26 cellular contexts compared by ENCODE assay signal in genomic region chr20:61690993-61691840, GRCh38.
DNase-seq lines count a peak whose midpoint lies in the region; FAIRE-seq and TF ChIP-seq lines count a peak whose summit lies in the region.
"Had no signal": no experiment of that assay in that cellular context is flagged by ENCODE, and none has a peak within 500 bp of the region (broad histone marks: within the 10 kb centered on the region; RNA-seq: fewer than 3 reads in every experiment).

No MANE protein-coding gene starts in this region.

- H2AFZ ChIP-seq in neuronal stem cell (ENCODE audit: low read length) = no peak overlapping the region

- no peaks in the 10 kb centered on the region for H3K27me3 ChIP-seq in neuronal stem cell (ENCODE audit: control insufficient read depth in 3 of 3, insufficient read depth in 3 of 3, low read depth in 1 of 3, low read length in 3 of 3)
- H3K27me3 ChIP-seq: Peyer's patch had no signal

- H3K27ac ChIP-seq in VCaP = no peak overlapping the region
- no peak overlapping the region for H3K27ac ChIP-seq in kidney (ENCODE audit: low read depth in 2 of 2, low read length in 2 of 2)
- H3K27ac ChIP-seq in neuronal stem cell (replicated peaks; ENCODE audit: low read length) = no peak overlapping the region
- no peak overlapping the region for H3K27ac ChIP-seq in RWPE1
- H3K27ac ChIP-seq: 22Rv1, C4-2B, Peyer's patch had no signal

- H3K14ac ChIP-seq in neuronal stem cell (ENCODE audit: low read length) = no peak overlapping the region

- H2BK120ac ChIP-seq in neuronal stem cell (ENCODE audit: low read depth, low read length) = no peak overlapping the region

- no peaks in the 10 kb centered on the region for H3K79me1 ChIP-seq in neuronal stem cell (ENCODE audit: low read depth, low read length)

- no peak overlapping the region for H2BK5ac ChIP-seq in neuronal stem cell (ENCODE audit: low read length)

- POLR2A ChIA-PET in RWPE1 (lab: Yijun Ruan, JAX; ENCODE audit: low non-redundant PET) = no interaction called here

- H3K4me3 ChIP-seq in kidney (ENCODE audit: low read length in 2 of 2) = no peak overlapping the region
- no peak overlapping the region for H3K4me3 ChIP-seq in neuronal stem cell (ENCODE audit: low read length in 2 of 2)
- H3K4me3 ChIP-seq: Peyer's patch had no signal

- no peaks in the 10 kb centered on the region for H3K36me3 ChIP-seq in kidney (ENCODE audit: control insufficient read depth in 1 of 2, insufficient read depth in 2 of 2, low read length in 2 of 2)
- H3K36me3 ChIP-seq in neuronal stem cell (replicated peaks in 1 of 2; ENCODE audit: control insufficient read depth in 2 of 2, insufficient read depth in 2 of 2, low read length in 2 of 2) = no peaks in the 10 kb centered on the region
- H3K36me3 ChIP-seq: Peyer's patch had no signal

- CTCF ChIA-PET in RWPE1 (lab: Yijun Ruan, JAX) = interaction anchor here (0.6 kb wide), 1 partner anchor 441 kb away, joined by 3 read pairs; no protein-coding TSS in a partner anchor

- FAIRE-seq in kidney (lab: Jason Lieb, UNC) = no peak
- FAIRE-seq: GM12891 had no signal

- H4K8ac ChIP-seq in neuronal stem cell (ENCODE audit: low read depth, low read length) = no peak overlapping the region

- DNase-seq in NCI-H748 (lab: John Stamatoyannopoulos, UW; ENCODE audit: unreplicated experiment) (peak; percentile 5), NCI-H748 treated with DMSO at 0.1 percent for 48 hours (lab: John Stamatoyannopoulos, UW) (no peak), kidney (peak; percentile 31), neuronal stem cell (ENCODE audit: low spot score) (no peak), NCI-H1092 treated with DMSO at 0.1 percent for 48 hours (lab: John Stamatoyannopoulos, UW) (no peak), RWPE1 (ENCODE audit: low spot score) (no peak), DMS153 (lab: John Stamatoyannopoulos, UW) (no peak)
- DNase-seq: CD8-positive, alpha-beta T cell; DMS79; EL; GDM1; GOT3; NCI-H1092; NCI-H1436; NCI-H1930; NCI-H2107; NCI-H524; OCI-M1; Peyer's patch; Right ventricle myocardium superior; T-cell had no signal

- intact Hi-C loops in kidney (cut with DNase I) = no loop called here

- H3K4me1 ChIP-seq in kidney (ENCODE audit: control insufficient read depth in 1 of 2, insufficient read depth in 1 of 2, low read depth in 1 of 2, low read length in 2 of 2) (no peaks in the 10 kb centered on the region), neuronal stem cell (ENCODE audit: control insufficient read depth in 2 of 2, insufficient read depth in 1 of 2, low read depth in 1 of 2, low read length in 2 of 2) (peaks cover 0 to 9% of the 10 kb centered on the region in 2 donors)
- H3K4me1 ChIP-seq: Caco-2, Peyer's patch had no signal

- H3K4me2 ChIP-seq in neuronal stem cell (ENCODE audit: insufficient read depth, low read length, poor library complexity, severe bottlenecking) = no peak overlapping the region

- TF ChIP-seq CTCF in VCaP (conservative IDR thresholded peaks at IDR 0.05) = peak; percentile 63
- TF ChIP-seq CTCF in kidney (IDR thresholded peaks at IDR 0.05; ENCODE audit: borderline replicate concordance, extremely low read depth, insufficient read depth) = no peak
- no peak for TF ChIP-seq CTCF in RWPE1 (conservative IDR thresholded peaks at IDR 0.05; ENCODE audit: low read depth)

- no peak overlapping the region for H3K4ac ChIP-seq in neuronal stem cell (ENCODE audit: low read length)

- H3K9me3 ChIP-seq in kidney (ENCODE audit: control insufficient read depth in 1 of 2, low read length in 2 of 2) = no peaks in the 10 kb centered on the region
- peaks cover 0 to 3% of the 10 kb centered on the region in 2 donors for H3K9me3 ChIP-seq in neuronal stem cell (replicated peaks in 1 of 2; ENCODE audit: control insufficient read depth in 2 of 2, insufficient read depth in 1 of 2, low read depth in 1 of 2, low read length in 2 of 2)
- H3K9me3 ChIP-seq: Caco-2, Peyer's patch had no signal

- H2AK5ac ChIP-seq in neuronal stem cell (ENCODE audit: low read depth, low read length) = no peak overlapping the region

- H3K9ac ChIP-seq in kidney (ENCODE audit: low read length in 2 of 2) (no peak overlapping the region), neuronal stem cell (ENCODE audit: low read depth, low read length, poor library complexity) (peak overlapping the region; percentile 24)

- H4K91ac ChIP-seq in neuronal stem cell (ENCODE audit: low read depth, low read length, poor library complexity) = no peak overlapping the region

- no peak overlapping the region for H2BK15ac ChIP-seq in neuronal stem cell (ENCODE audit: low read length)

- peak overlapping the region; percentile 48 for H3K23ac ChIP-seq in neuronal stem cell (ENCODE audit: low read depth, low read length, poor library complexity)

- no peak overlapping the region for H2BK12ac ChIP-seq in neuronal stem cell (ENCODE audit: low read length)

- no CpG with 5 or more reads among the region's 17 CpGs for WGBS in neuronal stem cell (ENCODE audit: extremely low coverage in 2 of 2, insufficient read length in 2 of 2, insufficient replicate concordance in 1 of 2), 2 donors

- H3K18ac ChIP-seq in neuronal stem cell (ENCODE audit: low read length) = no peak overlapping the region

Comparison
In these comparisons a context has a peak if more than half of its experiments do, and no peak if none do; other contexts are left out.
1. DNase-seq: peak in NCI-H748 (single experiment) and kidney (single experiment); none in NCI-H748 treated with DMSO at 0.1 percent for 48 hours (single experiment), neuronal stem cell (single experiment), NCI-H1092 treated with DMSO at 0.1 percent for 48 hours (single experiment), RWPE1 (single experiment) and DMS153 (single experiment).